ENCODE assay signal across 2 cellular contexts in the genomic region with DNA sequence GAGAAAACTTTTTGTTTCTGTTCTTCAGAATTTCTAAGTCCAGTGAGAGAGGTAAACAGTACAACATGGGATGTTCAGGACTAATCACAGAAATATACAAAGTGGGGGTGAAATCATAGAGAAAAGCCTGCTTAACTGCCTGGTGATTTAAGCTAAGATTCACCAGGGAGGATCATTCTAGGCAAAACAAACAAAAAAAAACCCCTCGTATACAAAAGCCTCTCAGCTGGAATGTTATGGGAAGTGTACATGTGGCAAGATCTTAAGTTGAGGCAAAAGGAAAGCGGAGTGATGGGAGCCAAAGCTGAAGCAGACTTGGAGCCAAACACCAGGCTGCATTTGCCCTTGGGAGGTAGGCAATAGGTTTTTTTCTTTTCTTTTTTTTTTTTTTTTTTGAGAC.
TF ChIP-seq lines count a peak whose summit lies in the region.

No MANE protein-coding gene starts in this region.

TF ChIP-seq in IMR-90, 13 proteins besides CTCF, POLR2A, EP300 and RAD21:
- TF ChIP-seq SMC3 (IDR thresholded peaks at IDR 0.05; ENCODE audit: low read depth, low read length) (no peak), RFX5 (IDR thresholded peaks at IDR 0.05; ENCODE audit: low read depth, low read length) (no peak), FOS (IDR thresholded peaks at IDR 0.05; ENCODE audit: low read depth, low read length) (no peak), RCOR1 (IDR thresholded peaks at IDR 0.05; ENCODE audit: insufficient replicate concordance, low read length) (no peak), CHD1 (IDR thresholded peaks at IDR 0.05; ENCODE audit: low read depth, low read length) (no peak), CEBPB (IDR thresholded peaks at IDR 0.05; ENCODE audit: low read depth, low read length) (no peak), MAZ (IDR thresholded peaks at IDR 0.05; ENCODE audit: borderline replicate concordance, low read depth, low read length) (no peak), BHLHE40 (IDR thresholded peaks at IDR 0.05; ENCODE audit: low read depth, low read length) (no peak), MXI1 (IDR thresholded peaks at IDR 0.05; ENCODE audit: borderline replicate concordance, low read depth, low read length) (no peak), NFE2L2 (IDR thresholded peaks at IDR 0.05; ENCODE audit: low read depth, low read length) (no peak), MAFK (IDR thresholded peaks at IDR 0.05; ENCODE audit: low read depth, low read length) (no peak)
- TF ChIP-seq, protein P1, sequence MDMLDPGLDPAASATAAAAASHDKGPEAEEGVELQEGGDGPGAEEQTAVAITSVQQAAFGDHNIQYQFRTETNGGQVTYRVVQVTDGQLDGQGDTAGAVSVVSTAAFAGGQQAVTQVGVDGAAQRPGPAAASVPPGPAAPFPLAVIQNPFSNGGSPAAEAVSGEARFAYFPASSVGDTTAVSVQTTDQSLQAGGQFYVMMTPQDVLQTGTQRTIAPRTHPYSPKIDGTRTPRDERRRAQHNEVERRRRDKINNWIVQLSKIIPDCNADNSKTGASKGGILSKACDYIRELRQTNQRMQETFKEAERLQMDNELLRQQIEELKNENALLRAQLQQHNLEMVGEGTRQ (IDR thresholded peaks at IDR 0.05; ENCODE audit: low read depth, low read length): no peak
- TF ChIP-seq, protein P2, sequence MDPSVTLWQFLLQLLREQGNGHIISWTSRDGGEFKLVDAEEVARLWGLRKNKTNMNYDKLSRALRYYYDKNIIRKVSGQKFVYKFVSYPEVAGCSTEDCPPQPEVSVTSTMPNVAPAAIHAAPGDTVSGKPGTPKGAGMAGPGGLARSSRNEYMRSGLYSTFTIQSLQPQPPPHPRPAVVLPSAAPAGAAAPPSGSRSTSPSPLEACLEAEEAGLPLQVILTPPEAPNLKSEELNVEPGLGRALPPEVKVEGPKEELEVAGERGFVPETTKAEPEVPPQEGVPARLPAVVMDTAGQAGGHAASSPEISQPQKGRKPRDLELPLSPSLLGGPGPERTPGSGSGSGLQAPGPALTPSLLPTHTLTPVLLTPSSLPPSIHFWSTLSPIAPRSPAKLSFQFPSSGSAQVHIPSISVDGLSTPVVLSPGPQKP (IDR thresholded peaks at IDR 0.05; ENCODE audit: borderline replicate concordance, low read depth, low read length): no peak
TF ChIP-seq in IMR-90: peak in this region for 0.

TF ChIP-seq in WTC11, 78 proteins besides CTCF, POLR2A, EP300 and RAD21:
- TF ChIP-seq, protein P3, sequence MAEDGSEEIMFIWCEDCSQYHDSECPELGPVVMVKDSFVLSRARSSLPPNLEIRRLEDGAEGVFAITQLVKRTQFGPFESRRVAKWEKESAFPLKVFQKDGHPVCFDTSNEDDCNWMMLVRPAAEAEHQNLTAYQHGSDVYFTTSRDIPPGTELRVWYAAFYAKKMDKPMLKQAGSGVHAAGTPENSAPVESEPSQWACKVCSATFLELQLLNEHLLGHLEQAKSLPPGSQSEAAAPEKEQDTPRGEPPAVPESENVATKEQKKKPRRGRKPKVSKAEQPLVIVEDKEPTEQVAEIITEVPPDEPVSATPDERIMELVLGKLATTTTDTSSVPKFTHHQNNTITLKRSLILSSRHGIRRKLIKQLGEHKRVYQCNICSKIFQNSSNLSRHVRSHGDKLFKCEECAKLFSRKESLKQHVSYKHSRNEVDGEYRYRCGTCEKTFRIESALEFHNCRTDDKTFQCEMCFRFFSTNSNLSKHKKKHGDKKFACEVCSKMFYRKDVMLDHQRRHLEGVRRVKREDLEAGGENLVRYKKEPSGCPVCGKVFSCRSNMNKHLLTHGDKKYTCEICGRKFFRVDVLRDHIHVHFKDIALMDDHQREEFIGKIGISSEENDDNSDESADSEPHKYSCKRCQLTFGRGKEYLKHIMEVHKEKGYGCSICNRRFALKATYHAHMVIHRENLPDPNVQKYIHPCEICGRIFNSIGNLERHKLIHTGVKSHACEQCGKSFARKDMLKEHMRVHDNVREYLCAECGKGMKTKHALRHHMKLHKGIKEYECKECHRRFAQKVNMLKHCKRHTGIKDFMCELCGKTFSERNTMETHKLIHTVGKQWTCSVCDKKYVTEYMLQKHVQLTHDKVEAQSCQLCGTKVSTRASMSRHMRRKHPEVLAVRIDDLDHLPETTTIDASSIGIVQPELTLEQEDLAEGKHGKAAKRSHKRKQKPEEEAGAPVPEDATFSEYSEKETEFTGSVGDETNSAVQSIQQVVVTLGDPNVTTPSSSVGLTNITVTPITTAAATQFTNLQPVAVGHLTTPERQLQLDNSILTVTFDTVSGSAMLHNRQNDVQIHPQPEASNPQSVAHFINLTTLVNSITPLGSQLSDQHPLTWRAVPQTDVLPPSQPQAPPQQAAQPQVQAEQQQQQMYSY (CRISPR knock-in tag; IDR thresholded peaks at IDR 0.05): no peak
- no peak for TF ChIP-seq CREM (CRISPR knock-in tag; IDR thresholded peaks at IDR 0.05)
